9 cellular contexts compared by ENCODE assay signal in genomic region chr5:60597570-60597969, GRCh38.
A peak's percentile ranks its signal among the peaks of the same experiment; 100 is the strongest.
DNase-seq lines count a peak whose midpoint lies in the region; ATAC-seq and TF ChIP-seq lines count a peak whose summit lies in the region.
"Had no signal": no experiment of that assay in that cellular context is flagged by ENCODE, and none has a peak within 500 bp of the region (broad histone marks: within the 10 kb centered on the region; RNA-seq: fewer than 3 reads in every experiment).

No MANE protein-coding gene starts in this region.

- H3K36me3 ChIP-seq in adipocyte (ENCODE audit: control insufficient read depth, insufficient read depth, low read length, severe bottlenecking), result no peaks in the 10 kb centered on the region

- no peaks in the 10 kb centered on the region for H3K9me3 ChIP-seq in adipocyte (ENCODE audit: control insufficient read depth, low read length)

- DNase-seq in GM12864 (ENCODE audit: low read depth), result peak; percentile 44
- DNase-seq in adipocyte (ENCODE audit: low read depth), result peak; percentile 20
- no peak for DNase-seq in stimulated activated effector memory CD8-positive, alpha-beta T cell treated with anti-CD3 and anti-CD28 coated beads, Interleukin-12 subunit alpha, Interleukin-12 subunit beta, amount 100 ng/mL, for 72 hours (ENCODE audit: low spot score in 2 of 2)
- DNase-seq in activated CD8-positive, alpha-beta memory T cell treated with anti-CD3 and anti-CD28 coated beads, Interleukin-2, amount 50 U/mL, for 48 hours, result no peak
- no peak for DNase-seq in NCI-H774 (lab: John Stamatoyannopoulos, UW)
- no peak for DNase-seq in caudate nucleus (lab: John Stamatoyannopoulos, UW)
- DNase-seq: NCI-H187 had no signal

- H3K36me3 Mint-ChIP-seq in stimulated activated effector memory CD8-positive, alpha-beta T cell treated with anti-CD3 and anti-CD28 coated beads, Interleukin-12 subunit alpha, Interleukin-12 subunit beta, amount 100 ng/mL, for 72 hours, result no peaks in the 10 kb centered on the region

- no peaks in the 10 kb centered on the region for H3K4me1 ChIP-seq in adipocyte (ENCODE audit: control insufficient read depth, insufficient read depth, low read length)

- H3K4me3 Mint-ChIP-seq in stimulated activated effector memory CD8-positive, alpha-beta T cell treated with anti-CD3 and anti-CD28 coated beads, Interleukin-12 subunit alpha, Interleukin-12 subunit beta, amount 100 ng/mL, for 72 hours, result no peak overlapping the region

- ATAC-seq in GM21390 (IDR thresholded peaks at IDR 0.05; ENCODE audit: unreplicated experiment) (peak; percentile 85), HG03432 (IDR thresholded peaks at IDR 0.05; ENCODE audit: unreplicated experiment) (peak; percentile 87)
- ATAC-seq in stimulated activated effector memory CD8-positive, alpha-beta T cell treated with anti-CD3 and anti-CD28 coated beads, Interleukin-12 subunit alpha, Interleukin-12 subunit beta, amount 100 ng/mL, for 72 hours, result no peak

- no peak overlapping the region for H3K27ac Mint-ChIP-seq in stimulated activated effector memory CD8-positive, alpha-beta T cell treated with anti-CD3 and anti-CD28 coated beads, Interleukin-12 subunit alpha, Interleukin-12 subunit beta, amount 100 ng/mL, for 72 hours

- H3K4me1 Mint-ChIP-seq in stimulated activated effector memory CD8-positive, alpha-beta T cell treated with anti-CD3 and anti-CD28 coated beads, Interleukin-12 subunit alpha, Interleukin-12 subunit beta, amount 100 ng/mL, for 72 hours, result no peaks in the 10 kb centered on the region

- H3K9me3 Mint-ChIP-seq in stimulated activated effector memory CD8-positive, alpha-beta T cell treated with anti-CD3 and anti-CD28 coated beads, Interleukin-12 subunit alpha, Interleukin-12 subunit beta, amount 100 ng/mL, for 72 hours, result no peaks in the 10 kb centered on the region

- H3K4me3 ChIP-seq in GM12864 (ENCODE audit: low read depth, low read length), result no peak overlapping the region
- H3K4me3 ChIP-seq in adipocyte (ENCODE audit: low read length), result no peak overlapping the region

- H3K27ac ChIP-seq in caudate nucleus (ENCODE audit: low read depth, low read length), result no peak overlapping the region

- H3K9ac ChIP-seq in adipocyte (ENCODE audit: low read length), result no peak overlapping the region

- no peaks in the 10 kb centered on the region for H3K27me3 ChIP-seq in adipocyte (replicated peaks; ENCODE audit: control insufficient read depth, insufficient read depth, low read length)

- no peak for TF ChIP-seq CTCF in GM12864 (IDR thresholded peaks at IDR 0.05; ENCODE audit: low read depth, low read length, missing control alignments)

Comparison
In these comparisons a context has a peak if more than half of its experiments do, and no peak if none do; other contexts are left out.
1. DNase-seq: peak in GM12864 (single experiment) and adipocyte (single experiment); none in stimulated activated effector memory CD8-positive, alpha-beta T cell treated with anti-CD3 and anti-CD28 coated beads, Interleukin-12 subunit alpha, Interleukin-12 subunit beta, amount 100 ng/mL, for 72 hours (0 of 2), activated CD8-positive, alpha-beta memory T cell treated with anti-CD3 and anti-CD28 coated beads, Interleukin-2, amount 50 U/mL, for 48 hours (single experiment), NCI-H774 (single experiment) and caudate nucleus (0 of 61).